ENCODE assay signal across 8 cellular contexts in genomic region chr11:14308114-14308896, GRCh38. TPM values are rescaled to one million over a fixed set of nuclear protein-coding genes. Genes with fewer than 3 reads are reported as not detected.
DNase-seq lines count a peak whose midpoint lies in the region; ATAC-seq and TF ChIP-seq lines count a peak whose summit lies in the region.

No MANE protein-coding gene starts in this region.

- no peaks in the 10 kb centered on the region for H3K9me3 Mint-ChIP-seq in endothelial cell (ENCODE audit: unreplicated experiment)
- no peaks in the 10 kb centered on the region for H3K9me3 Mint-ChIP-seq in neural crest cell

- H3K27ac ChIP-seq in OCI-LY3 (ENCODE audit: low read length): peak overlapping the region; percentile 86

- no peak overlapping the region for H3K4me3 Mint-ChIP-seq in endothelial cell (ENCODE audit: unreplicated experiment)
- H3K4me3 Mint-ChIP-seq in neural crest cell: no peak overlapping the region

- no peak overlapping the region for H2AFZ ChIP-seq in OCI-LY3 (ENCODE audit: low read depth, low read length)

- peak overlapping the region; percentile 63 for H3K4me3 ChIP-seq in OCI-LY3 (ENCODE audit: low read length)

- ATAC-seq in GM18511 (IDR thresholded peaks at IDR 0.05; ENCODE audit: unreplicated experiment): peak; percentile 53
- peak; percentile 52 for ATAC-seq in HG03342 (IDR thresholded peaks at IDR 0.05; ENCODE audit: unreplicated experiment)

- no peaks in the 10 kb centered on the region for H3K9me3 ChIP-seq in OCI-LY3 (ENCODE audit: insufficient read depth, low read length)

- DNase-seq in AG20443 (ENCODE audit: low spot score): peak; percentile 36
- no peak for DNase-seq in endothelial cell (ENCODE audit: low spot score)
- DNase-seq in neural crest cell (ENCODE audit: low read depth, low spot score): no peak
- no peak for DNase-seq in activated naive CD4-positive, alpha-beta T cell treated with Interleukin-2 at 50 U/mL for 16 hours
- no peak for DNase-seq in OCI-M2 (lab: John Stamatoyannopoulos, UW; ENCODE audit: unreplicated experiment)

- peak overlapping the region; percentile 58 for H3K9ac ChIP-seq in OCI-LY3 (ENCODE audit: low read length)

- H3K36me3 Mint-ChIP-seq in endothelial cell (ENCODE audit: low read depth, unreplicated experiment) (no peaks in the 10 kb centered on the region), neural crest cell (ENCODE audit: low read depth) (no peaks in the 10 kb centered on the region)

- H3K4me2 ChIP-seq in OCI-LY3 (ENCODE audit: low read length): peak overlapping the region; percentile 81

- TF ChIP-seq CTCF in OCI-LY3 (IDR thresholded peaks at IDR 0.05; ENCODE audit: low read depth, low read length) (peak; percentile 74), endothelial cell (IDR thresholded peaks at IDR 0.05; ENCODE audit: unreplicated experiment) (peak; percentile 38), neural crest cell (conservative IDR thresholded peaks at IDR 0.05) (peak; percentile 66)

- H3K4me1 ChIP-seq in OCI-LY3 (ENCODE audit: low read length): peaks cover 71% of the 10 kb centered on the region

- H3K4me1 Mint-ChIP-seq in endothelial cell (ENCODE audit: unreplicated experiment): peaks cover 24% of the 10 kb centered on the region
- peaks cover 22% of the 10 kb centered on the region for H3K4me1 Mint-ChIP-seq in neural crest cell

- H3K27me3 Mint-ChIP-seq in endothelial cell (ENCODE audit: unreplicated experiment) (peaks cover 1% of the 10 kb centered on the region), neural crest cell (ENCODE audit: low read depth) (no peaks in the 10 kb centered on the region)

- H4K20me1 ChIP-seq in OCI-LY3 (ENCODE audit: insufficient read depth, low read length): 0 out of 2 replicates have a peak, but pooled peaks cover 3% of the 10 kb centered on the region

- H3K36me3 ChIP-seq in OCI-LY3 (replicated peaks; ENCODE audit: low read depth, low read length): no peaks in the 10 kb centered on the region

- H3K27me3 ChIP-seq in OCI-LY3 (ENCODE audit: low read depth, low read length): no peaks in the 10 kb centered on the region

- H3K27ac Mint-ChIP-seq in endothelial cell (ENCODE audit: unreplicated experiment) (no peak overlapping the region), neural crest cell (ENCODE audit: unreplicated experiment) (no peak overlapping the region)

- peaks cover 88% of the 10 kb centered on the region for H3K79me2 ChIP-seq in OCI-LY3 (ENCODE audit: low read length)

RNA-seq across cellular contexts. Expression of gene RRAS2, which starts 50.7 kb away (rescaled TPM):
- total RNA-seq in endothelial cell (ENCODE audit: unreplicated experiment) (59.6 TPM), neural crest cell (36.6 and 37.8 TPM in 2 replicates)
